24 cellular contexts compared by ENCODE assay signal in the genomic region with DNA sequence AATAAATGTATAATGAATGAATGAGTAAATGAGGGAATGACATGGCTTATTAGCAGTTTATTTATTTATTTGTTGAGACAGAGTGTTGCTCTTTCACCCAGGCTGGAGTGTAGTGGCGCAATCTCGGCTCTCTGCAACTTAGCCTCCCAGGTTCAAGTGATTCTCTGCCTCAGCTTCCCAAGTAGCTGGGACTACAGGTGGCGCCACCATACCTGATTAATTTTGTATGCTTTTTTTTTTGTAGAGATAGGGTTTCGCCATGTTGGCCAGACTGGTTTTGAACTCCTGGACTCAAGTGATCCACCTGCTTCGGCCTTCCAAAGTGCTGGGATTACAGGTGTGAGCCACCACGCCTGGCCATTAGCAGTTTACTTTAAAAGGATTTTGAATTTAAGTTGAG.
"Had no signal": no experiment of that assay in that cellular context is flagged by ENCODE, and none has a peak within 500 bp of the region (broad histone marks: within the 10 kb centered on the region; RNA-seq: fewer than 3 reads in every experiment).

No MANE protein-coding gene starts in this region.

- H3K4me1 ChIP-seq: parathyroid adenoma, right lobe of liver had no signal

- H3K27ac ChIP-seq: parathyroid adenoma, right lobe of liver, testis had no signal

- H3K4me3 Mint-ChIP-seq: activated CD4-positive, alpha-beta memory T cell treated with anti-CD3 and anti-CD28 coated beads for 36 hours; activated naive CD8-positive, alpha-beta T cell treated with anti-CD3 and anti-CD28 coated beads, Interleukin-2, amount 50 U/mL, for 24 hours; activated T-cell treated with anti-CD3 and anti-CD28 coated beads, Interleukin-2, amount 50 U/mL, for 24 hours; brain; mesothelial cell of epicardium; natural killer cell treated with Interleukin-12 subunit alpha and Interleukin-12 subunit beta and Interleukin-15 and Interleukin-18, amount 100 ng/mL, for 72 hours; stimulated activated effector memory CD8-positive, alpha-beta T cell treated with anti-CD3 and anti-CD28 coated beads, Interleukin-12 subunit alpha, Interleukin-12 subunit beta, amount 100 ng/mL, for 72 hours; type B pancreatic cell had no signal

- H3K9ac ChIP-seq: parathyroid adenoma had no signal

- DNase-seq: activated CD4-positive, alpha-beta memory T cell treated with anti-CD3 and anti-CD28 coated beads for 36 hours; activated CD4-positive, CD25-positive, alpha-beta regulatory T cell treated with anti-CD3 and anti-CD28 coated beads, Interleukin-2, amount 50 U/mL, for 72 hours; activated naive CD4-positive, alpha-beta T cell treated with Interleukin-2 at 50 U/mL for 16 hours; activated naive CD8-positive, alpha-beta T cell treated with anti-CD3 and anti-CD28 coated beads, Interleukin-2, amount 50 U/mL, for 24 hours; activated T-cell treated with anti-CD3 and anti-CD28 coated beads, Interleukin-2, amount 50 U/mL, for 24 hours; anterior cingulate cortex; central memory CD4-positive, alpha-beta T cell; foreskin melanocyte; hypothalamus; kidney; right lobe of liver; small intestine; stimulated activated CD4-positive, alpha-beta T cell treated with anti-CD3 and anti-CD28 coated beads, Interleukin-4, amount 100 ng/mL, for 1 hour; T1000; testis had no signal

- H3K79me2 ChIP-seq: parathyroid adenoma had no signal

- H3K9me3 ChIP-seq: right lobe of liver, testis had no signal

- H3K4me3 ChIP-seq: lung, right lobe of liver, testis had no signal

- H3K27me3 Mint-ChIP-seq: type B pancreatic cell had no signal

- ATAC-seq: activated naive CD8-positive, alpha-beta T cell treated with anti-CD3 and anti-CD28 coated beads, Interleukin-2, amount 50 U/mL, for 24 hours; left lobe of liver; natural killer cell treated with Interleukin-12 subunit alpha and Interleukin-12 subunit beta and Interleukin-15 and Interleukin-18, amount 100 ng/mL, for 72 hours; stimulated activated effector memory CD8-positive, alpha-beta T cell treated with anti-CD3 and anti-CD28 coated beads, Interleukin-12 subunit alpha, Interleukin-12 subunit beta, amount 100 ng/mL, for 72 hours had no signal

- H2AFZ ChIP-seq: parathyroid adenoma had no signal

- H3K9me3 Mint-ChIP-seq: activated CD4-positive, alpha-beta memory T cell treated with anti-CD3 and anti-CD28 coated beads for 36 hours; activated naive CD8-positive, alpha-beta T cell treated with anti-CD3 and anti-CD28 coated beads, Interleukin-2, amount 50 U/mL, for 24 hours; activated T-cell treated with anti-CD3 and anti-CD28 coated beads, Interleukin-2, amount 50 U/mL, for 24 hours; activated T-helper 2 cell treated with anti-CD3 and anti-CD28 coated beads, Interferon-gamma antibody, Interleukin-2, Interleukin-4, amounts not matched to agents 10 μg/mL and 5 μg/mL and 100 μg/mL, durations not matched to agents 14 hours and 24 hours and 36 hours; brain; mesothelial cell of epicardium; natural killer cell treated with Interleukin-12 subunit alpha and Interleukin-12 subunit beta and Interleukin-15 and Interleukin-18, amount 100 ng/mL, for 72 hours; stimulated activated effector memory CD8-positive, alpha-beta T cell treated with anti-CD3 and anti-CD28 coated beads, Interleukin-12 subunit alpha, Interleukin-12 subunit beta, amount 100 ng/mL, for 72 hours; type B pancreatic cell had no signal

- H3K36me3 Mint-ChIP-seq: activated CD4-positive, alpha-beta memory T cell treated with anti-CD3 and anti-CD28 coated beads for 36 hours; brain; natural killer cell treated with Interleukin-12 subunit alpha and Interleukin-12 subunit beta and Interleukin-15 and Interleukin-18, amount 100 ng/mL, for 72 hours; stimulated activated effector memory CD8-positive, alpha-beta T cell treated with anti-CD3 and anti-CD28 coated beads, Interleukin-12 subunit alpha, Interleukin-12 subunit beta, amount 100 ng/mL, for 72 hours; type B pancreatic cell had no signal

- H3K27me3 ChIP-seq: right lobe of liver, testis had no signal

- H3K27ac Mint-ChIP-seq: activated CD4-positive, alpha-beta memory T cell treated with anti-CD3 and anti-CD28 coated beads for 36 hours; activated naive CD8-positive, alpha-beta T cell treated with anti-CD3 and anti-CD28 coated beads, Interleukin-2, amount 50 U/mL, for 24 hours; activated T-cell treated with anti-CD3 and anti-CD28 coated beads, Interleukin-2, amount 50 U/mL, for 24 hours; activated T-helper 2 cell treated with anti-CD3 and anti-CD28 coated beads, Interferon-gamma antibody, Interleukin-2, Interleukin-4, amounts not matched to agents 10 μg/mL and 5 μg/mL and 100 μg/mL, durations not matched to agents 14 hours and 24 hours and 36 hours; brain; mesothelial cell of epicardium; natural killer cell treated with Interleukin-12 subunit alpha and Interleukin-12 subunit beta and Interleukin-15 and Interleukin-18, amount 100 ng/mL, for 72 hours; stimulated activated effector memory CD8-positive, alpha-beta T cell treated with anti-CD3 and anti-CD28 coated beads, Interleukin-12 subunit alpha, Interleukin-12 subunit beta, amount 100 ng/mL, for 72 hours; type B pancreatic cell had no signal

- H3K4me1 Mint-ChIP-seq: activated naive CD8-positive, alpha-beta T cell treated with anti-CD3 and anti-CD28 coated beads, Interleukin-2, amount 50 U/mL, for 24 hours; stimulated activated effector memory CD8-positive, alpha-beta T cell treated with anti-CD3 and anti-CD28 coated beads, Interleukin-12 subunit alpha, Interleukin-12 subunit beta, amount 100 ng/mL, for 72 hours had no signal

- H3K36me3 ChIP-seq: right lobe of liver had no signal
